Comparison of ENCODE assay signal across 11 cellular contexts in genomic region chr9:91179237-91180138, GRCh38.
DNase-seq lines count a peak whose midpoint lies in the region; ATAC-seq and TF ChIP-seq lines count a peak whose summit lies in the region.
"Had no signal": no experiment of that assay in that cellular context is flagged by ENCODE, and none has a peak within 500 bp of the region (broad histone marks: within the 10 kb centered on the region; RNA-seq: fewer than 3 reads in every experiment).

No MANE protein-coding gene starts in this region.

- H3K4me1 ChIP-seq in sigmoid colon = no peaks in the 10 kb centered on the region
- H3K4me1 ChIP-seq: pancreas had no signal

- TF ChIP-seq CTCF in sigmoid colon (IDR thresholded peaks at IDR 0.05) = no peak

- no peaks in the 10 kb centered on the region for H3K27me3 ChIP-seq in sigmoid colon
- H3K27me3 ChIP-seq: pancreas had no signal

- intact Hi-C loops in sigmoid colon (cut with DNase I) = no loop called here

- 92 to 96% methylated on average over 23 of the region's 23 CpGs for WGBS in sigmoid colon, 2 donors

- peak; percentile 60 for DNase-seq in AG20443 (ENCODE audit: low spot score)
- DNase-seq in HS-5 (ENCODE audit: low read depth) = peak; percentile 85
- peak; percentile 47 for DNase-seq in astrocyte of the hippocampus (ENCODE audit: low read depth, low spot score)
- DNase-seq in mucosa of gallbladder (ENCODE audit: low spot score) = peak; percentile 7
- DNase-seq in sigmoid colon = no peak
- no peak for DNase-seq in NOMO-1 treated with dmso at 0.1 percent for 144 hours (lab: John Stamatoyannopoulos, UW; ENCODE audit: unreplicated experiment)
- no peak for DNase-seq in ACHN
- DNase-seq: central memory CD4-positive, alpha-beta T cell; T-helper 17 cell had no signal

- no peaks in the 10 kb centered on the region for H3K9me3 ChIP-seq in sigmoid colon
- H3K9me3 ChIP-seq: pancreas had no signal

- no peak for TF ChIP-seq POLR2A in sigmoid colon (IDR thresholded peaks at IDR 0.05)

- ATAC-seq in GM19035 (IDR thresholded peaks at IDR 0.05; ENCODE audit: unreplicated experiment) = no peak
- ATAC-seq: pancreas, T-helper 17 cell had no signal

- H3K36me3 ChIP-seq in sigmoid colon = no peaks in the 10 kb centered on the region
- H3K36me3 ChIP-seq: pancreas had no signal

- in situ Hi-C loops in ACHN (cut with HindIII; ENCODE audit: low pct_ligation_motif_present, low pct_unique_long_range_greater_than_20kb, low sequenced_read_pairs) = no loop called here

- no peak overlapping the region for H3K4me3 ChIP-seq in sigmoid colon
- H3K4me3 ChIP-seq: pancreas had no signal

- no peak overlapping the region for H3K27ac ChIP-seq in sigmoid colon
- H3K27ac ChIP-seq: pancreas had no signal

- no peak for TF ChIP-seq EP300 in sigmoid colon (IDR thresholded peaks at IDR 0.05)

Comparison
In these comparisons a context has a peak if more than half of its experiments do, and no peak if none do; other contexts are left out.
1. DNase-seq: peak in AG20443 (single experiment), HS-5 (single experiment), astrocyte of the hippocampus (single experiment) and mucosa of gallbladder (single experiment); none in sigmoid colon (single experiment), NOMO-1 treated with dmso at 0.1 percent for 144 hours (single experiment) and ACHN (single experiment).